ENCODE assay signal across 8 cellular contexts in the genomic region with DNA sequence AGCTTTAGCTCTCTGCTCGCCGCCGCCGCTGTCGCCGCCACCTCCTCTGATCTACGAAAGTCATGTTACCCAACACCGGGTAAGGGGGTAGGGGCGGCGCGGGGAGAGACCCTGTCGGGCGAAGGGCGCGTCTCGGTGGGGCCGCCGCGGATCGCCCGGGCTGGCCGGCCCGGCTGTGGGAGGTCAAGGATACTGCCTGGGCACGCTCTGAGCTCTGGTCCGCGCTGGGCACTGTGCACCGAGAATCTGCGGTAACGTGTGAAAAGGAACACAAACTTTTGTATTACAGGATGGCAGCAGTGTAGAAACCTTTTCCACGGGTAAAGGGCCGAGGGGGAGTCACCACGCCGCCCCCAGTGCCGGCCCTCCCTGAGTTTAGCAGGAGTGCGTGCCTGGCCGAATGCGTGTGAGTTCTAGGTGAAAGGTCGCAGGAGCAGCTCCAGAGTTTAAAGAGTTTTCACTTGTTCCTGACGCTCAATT. TPM values are rescaled to one million over a fixed set of nuclear protein-coding genes. Genes with fewer than 3 reads are reported as not detected.
DNase-seq lines count a peak whose midpoint lies in the region; ATAC-seq and TF ChIP-seq lines count a peak whose summit lies in the region.

A gene (plus strand): TSS at position 7 of the 480 bp plus-strand sequence. CDS start 56 bp downstream, at position 63.

- intact Hi-C loops in Calu3 (cut with micrococcal nuclease; ENCODE audit: unreplicated experiment): no loop called here
- intact Hi-C loops in activated CD4-positive, alpha-beta memory T cell treated with anti-CD3 and anti-CD28 coated beads for 36 hours (cut with micrococcal nuclease): loop anchor here (1.0 kb wide), 1 partner anchor 749 kb away; a partner anchor contains a TSS

- H3K4me3 Mint-ChIP-seq in Calu3 (ENCODE audit: low read depth, unreplicated experiment): peak within 1 kb of the TSS; percentile 94
- H3K4me3 Mint-ChIP-seq in activated CD4-positive, alpha-beta memory T cell treated with anti-CD3 and anti-CD28 coated beads for 36 hours: peak within 1 kb of the TSS; percentile 97

- peak within 1 kb of the TSS; percentile 93 for H2BK5ac ChIP-seq in neuronal stem cell (ENCODE audit: low read length)

- H3K4me3 ChIP-seq in fibroblast of villous mesenchyme (ENCODE audit: low read depth, low read length) (peak within 1 kb of the TSS; percentile 69), neuronal stem cell (ENCODE audit: low read length in 2 of 2) (peak within 1 kb of the TSS; percentile 91 to 96)

- peaks cover 0 to 7% of the 10 kb centered on the region in 2 donors for H3K36me3 ChIP-seq in neuronal stem cell (replicated peaks in 1 of 2; ENCODE audit: control insufficient read depth in 2 of 2, insufficient read depth in 2 of 2, low read length in 2 of 2)

- H3K4me1 ChIP-seq in neuronal stem cell (ENCODE audit: control insufficient read depth in 2 of 2, insufficient read depth in 1 of 2, low read depth in 1 of 2, low read length in 2 of 2): peaks cover 6 to 7% of the 10 kb centered on the region in 2 donors

- peak within 1 kb of the TSS; percentile 82 for H4K8ac ChIP-seq in neuronal stem cell (ENCODE audit: low read depth, low read length)

- TF ChIP-seq CTCF in Calu3 (IDR thresholded peaks at IDR 0.05; ENCODE audit: unreplicated experiment) (no peak), fibroblast of villous mesenchyme (IDR thresholded peaks at IDR 0.05; ENCODE audit: insufficient read depth, low read depth, low read length) (no peak)

- H2BK15ac ChIP-seq in neuronal stem cell (ENCODE audit: low read length): peak within 1 kb of the TSS; percentile 89

- peak within 1 kb of the TSS; percentile 98 for H3K23ac ChIP-seq in neuronal stem cell (ENCODE audit: low read depth, low read length, poor library complexity)

- no peak within 1 kb of the TSS for H4K91ac ChIP-seq in neuronal stem cell (ENCODE audit: low read depth, low read length, poor library complexity)

- TSS peak; percentile 43 for BruUV-seq in Calu3 (replicated peaks; lab: Mats Ljungman, UMichigan)

- POLR2A ChIA-PET in activated CD4-positive, alpha-beta memory T cell treated with anti-CD3 and anti-CD28 coated beads for 36 hours (lab: Charles Lee): interaction anchor here (0.9 to 2.0 kb wide), 7 partner anchors 13 to 337 kb away, joined by 3 to 17 read pairs (median 4); a partner anchor contains a TSS

- WGBS in neuronal stem cell (ENCODE audit: extremely low coverage in 2 of 2, insufficient read length in 2 of 2, insufficient replicate concordance in 1 of 2), 2 donors: no CpG with 5 or more reads among the region's 39 CpGs

- DNase-seq in Calu3: no peak
- DNase-seq in HT1080 (ENCODE audit: low read depth): no peak
- peak; percentile 51 for DNase-seq in activated CD4-positive, alpha-beta memory T cell treated with anti-CD3 and anti-CD28 coated beads for 36 hours
- peak; percentile 54 for DNase-seq in fibroblast of villous mesenchyme (ENCODE audit: low read depth)
- DNase-seq in neuronal stem cell (ENCODE audit: low spot score): no peak
- no peak for DNase-seq in C1 segment of cervical spinal cord (lab: John Stamatoyannopoulos, UW)
- DNase-seq in NCI-H2107 (lab: John Stamatoyannopoulos, UW): no peak

- H3K9me3 Mint-ChIP-seq in Calu3 (ENCODE audit: low read depth, unreplicated experiment): no peaks in the 10 kb centered on the region
- H3K9me3 Mint-ChIP-seq in activated CD4-positive, alpha-beta memory T cell treated with anti-CD3 and anti-CD28 coated beads for 36 hours: no peaks in the 10 kb centered on the region

- H2BK120ac ChIP-seq in neuronal stem cell (ENCODE audit: low read depth, low read length): peak within 1 kb of the TSS; percentile 72

- H3K4ac ChIP-seq in neuronal stem cell (ENCODE audit: low read length): peak within 1 kb of the TSS; percentile 53

- H3K27me3 Mint-ChIP-seq in Calu3 (ENCODE audit: unreplicated experiment): no peaks in the 10 kb centered on the region
- H3K27me3 Mint-ChIP-seq in activated CD4-positive, alpha-beta memory T cell treated with anti-CD3 and anti-CD28 coated beads for 36 hours: no peaks in the 10 kb centered on the region

- H2BK12ac ChIP-seq in neuronal stem cell (ENCODE audit: low read length): no peak within 1 kb of the TSS

- peak within 1 kb of the TSS; percentile 99 for H2AFZ ChIP-seq in neuronal stem cell (ENCODE audit: low read length)

- H3K27ac Mint-ChIP-seq in Calu3 (ENCODE audit: unreplicated experiment): peak within 1 kb of the TSS; percentile 89
- peak within 1 kb of the TSS; percentile 98 for H3K27ac Mint-ChIP-seq in activated CD4-positive, alpha-beta memory T cell treated with anti-CD3 and anti-CD28 coated beads for 36 hours

- CTCF ChIA-PET in Calu3 (lab: Charles Lee): interaction anchor here (0.7 to 1.1 kb wide), 3 partner anchors 20 to 1930 kb away, joined by 3 to 4 read pairs (median 4); a partner anchor contains a TSS
- CTCF ChIA-PET in activated CD4-positive, alpha-beta memory T cell treated with anti-CD3 and anti-CD28 coated beads for 36 hours (lab: Charles Lee): interaction anchor here (0.9 to 2.7 kb wide), 13 partner anchors 13 to 464 kb away, joined by 3 to 15 read pairs (median 4); a partner anchor contains a TSS

- peaks cover 0 to 2% (median 0%) of the 10 kb centered on the region in 3 experiments for H3K27me3 ChIP-seq in neuronal stem cell (ENCODE audit: control insufficient read depth in 3 of 3, insufficient read depth in 3 of 3, low read depth in 1 of 3, low read length in 3 of 3)

- peak within 1 kb of the TSS; percentile 91 for H3K9ac ChIP-seq in neuronal stem cell (ENCODE audit: low read depth, low read length, poor library complexity)

- H3K14ac ChIP-seq in neuronal stem cell (ENCODE audit: low read length): peak within 1 kb of the TSS; percentile 100

- H2AK5ac ChIP-seq in neuronal stem cell (ENCODE audit: low read depth, low read length): peak within 1 kb of the TSS; percentile 63

- H3K27ac ChIP-seq in neuronal stem cell (replicated peaks; ENCODE audit: low read length): peak within 1 kb of the TSS; percentile 96

- peak within 1 kb of the TSS; percentile 57 for H3K4me2 ChIP-seq in neuronal stem cell (ENCODE audit: insufficient read depth, low read length, poor library complexity, severe bottlenecking)

- peaks cover 9% of the 10 kb centered on the region for H3K79me1 ChIP-seq in neuronal stem cell (ENCODE audit: low read depth, low read length)

- peaks cover 30% of the 10 kb centered on the region for H3K36me3 Mint-ChIP-seq in Calu3 (ENCODE audit: insufficient read depth, unreplicated experiment)
- H3K36me3 Mint-ChIP-seq in activated CD4-positive, alpha-beta memory T cell treated with anti-CD3 and anti-CD28 coated beads for 36 hours: no peaks in the 10 kb centered on the region

- peaks cover 20% of the 10 kb centered on the region for H3K4me1 Mint-ChIP-seq in Calu3 (ENCODE audit: low read depth, unreplicated experiment)
- peaks cover 40% of the 10 kb centered on the region for H3K4me1 Mint-ChIP-seq in activated CD4-positive, alpha-beta memory T cell treated with anti-CD3 and anti-CD28 coated beads for 36 hours (ENCODE audit: low read depth)

- H3K9me3 ChIP-seq in neuronal stem cell (replicated peaks in 1 of 2; ENCODE audit: control insufficient read depth in 2 of 2, insufficient read depth in 1 of 2, low read depth in 1 of 2, low read length in 2 of 2): peaks cover 0 to 10% of the 10 kb centered on the region in 2 donors

- ATAC-seq in GM21367 (IDR thresholded peaks at IDR 0.05; ENCODE audit: unreplicated experiment): peak; percentile 8

- peak within 1 kb of the TSS; percentile 99 for H3K18ac ChIP-seq in neuronal stem cell (ENCODE audit: low read length)

RNA-seq across cellular contexts. Expression of the gene that starts here (rescaled TPM):
- total RNA-seq in Calu3 (2022): 24.4 and 27.3 TPM in 2 replicates
- total RNA-seq in HT1080 (2014; rRNA removed; shearing (Covaris generic)): 14.4 and 21.6 TPM in 2 replicates
- 22.8 and 26.2 TPM in 2 replicates for polyA plus RNA-seq in HT1080 (2015; cell fraction: cytosol; rRNA removed)
- 23.4 and 29.2 TPM in 2 replicates for polyA plus RNA-seq in HT1080 (2015; cell fraction: nucleus; rRNA removed)
- 10 to 100 TPM; 24.8 to 26.3 TPM for total RNA-seq in activated CD4-positive, alpha-beta memory T cell treated with anti-CD3 and anti-CD28 coated beads for 36 hours
- 29.3 and 55.3 TPM in 2 replicates for total RNA-seq in fibroblast of villous mesenchyme
- 7.0 TPM for polyA plus RNA-seq in neuronal stem cell (2013, experiment 1 of 2)
- polyA plus RNA-seq in neuronal stem cell (2013, experiment 2 of 2): 7.5 TPM

Comparison
In these comparisons a context has a peak if more than half of its experiments do, and no peak if none do; other contexts are left out.
1. DNase-seq: peak in activated CD4-positive, alpha-beta memory T cell treated with anti-CD3 and anti-CD28 coated beads for 36 hours (single experiment) and fibroblast of villous mesenchyme (single experiment); none in Calu3 (single experiment), HT1080 (single experiment), neuronal stem cell (single experiment), C1 segment of cervical spinal cord (0 of 14) and NCI-H2107 (single experiment).